14 cellular contexts compared by ENCODE assay signal in the genomic region with DNA sequence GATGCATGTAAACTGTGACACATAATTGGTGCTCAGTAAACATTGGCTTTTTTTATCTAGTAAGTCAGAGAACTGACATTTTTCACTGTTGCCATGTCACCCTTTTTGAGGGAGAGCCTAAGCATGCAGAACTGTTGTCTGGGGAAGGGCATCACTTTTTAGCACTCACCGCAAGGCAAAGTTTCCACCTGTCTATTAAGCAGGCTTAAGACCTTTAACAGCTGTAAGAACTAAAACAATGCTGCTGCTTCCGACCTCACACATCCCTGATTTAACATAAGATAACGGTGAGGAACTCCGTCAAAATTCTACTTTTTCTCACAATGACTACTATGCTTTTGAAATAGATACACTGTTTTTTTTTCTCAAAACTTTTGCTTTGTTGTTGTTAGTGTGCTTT.
"Had no signal": no experiment of that assay in that cellular context is flagged by ENCODE, and none has a peak within 500 bp of the region (broad histone marks: within the 10 kb centered on the region; RNA-seq: fewer than 3 reads in every experiment).

No MANE protein-coding gene starts in this region.

- H3K9me3 Mint-ChIP-seq: activated naive CD4-positive, alpha-beta T cell treated with anti-CD3 and anti-CD28 coated beads for 36 hours; dendritic cell treated with granulocyte-macrophage colony-stimulating factor and Interleukin-4, amounts not matched to agents 40 ng/mL and 50 ng/mL, for 4 days; neural crest cell had no signal

- H3K36me3 ChIP-seq: left lung, ovary, tibial artery had no signal

- H3K36me3 Mint-ChIP-seq: memory B cell had no signal

- H3K9me3 ChIP-seq: body of pancreas, left lung, ovary, tibial artery had no signal

- DNase-seq: activated CD4-positive, alpha-beta T cell treated with anti-CD3 and anti-CD28 coated beads, Interleukin-2, amount 10 ng/mL, durations not matched to agents 7 days and 5 days; activated CD4-positive, CD25-positive, alpha-beta regulatory T cell; activated CD8-positive, alpha-beta memory T cell treated with anti-CD3 and anti-CD28 coated beads for 24 hours; activated naive CD4-positive, alpha-beta T cell treated with anti-CD3 and anti-CD28 coated beads for 36 hours; effector memory CD8-positive, alpha-beta T cell; erythroblast; islet precursor cell; left lung; ovary had no signal

- H3K4me3 ChIP-seq: body of pancreas, left lung, ovary, tibial artery had no signal

- H3K27ac Mint-ChIP-seq: activated CD4-positive, alpha-beta T cell treated with anti-CD3 and anti-CD28 coated beads, Interleukin-2, amount 10 ng/mL, durations not matched to agents 7 days and 5 days; activated naive CD4-positive, alpha-beta T cell treated with anti-CD3 and anti-CD28 coated beads for 36 hours; dendritic cell treated with granulocyte-macrophage colony-stimulating factor and Interleukin-4, amounts not matched to agents 40 ng/mL and 50 ng/mL, for 4 days; effector memory CD8-positive, alpha-beta T cell; memory B cell had no signal

- H3K4me1 ChIP-seq: body of pancreas, left lung, tibial artery had no signal

- H3K4me3 Mint-ChIP-seq: activated CD4-positive, alpha-beta T cell treated with anti-CD3 and anti-CD28 coated beads, Interleukin-2, amount 10 ng/mL, durations not matched to agents 7 days and 5 days; activated naive CD4-positive, alpha-beta T cell treated with anti-CD3 and anti-CD28 coated beads for 36 hours; dendritic cell treated with granulocyte-macrophage colony-stimulating factor and Interleukin-4, amounts not matched to agents 40 ng/mL and 50 ng/mL, for 4 days; effector memory CD8-positive, alpha-beta T cell; memory B cell; neural crest cell had no signal

- H3K4me1 Mint-ChIP-seq: activated CD4-positive, alpha-beta T cell treated with anti-CD3 and anti-CD28 coated beads, Interleukin-2, amount 10 ng/mL, durations not matched to agents 7 days and 5 days; memory B cell had no signal

- H3K27me3 ChIP-seq: body of pancreas, left lung, ovary, tibial artery had no signal

- H3K27me3 Mint-ChIP-seq: activated CD4-positive, alpha-beta T cell treated with anti-CD3 and anti-CD28 coated beads, Interleukin-2, amount 10 ng/mL, durations not matched to agents 7 days and 5 days; dendritic cell treated with granulocyte-macrophage colony-stimulating factor and Interleukin-4, amounts not matched to agents 40 ng/mL and 50 ng/mL, for 4 days; effector memory CD8-positive, alpha-beta T cell; memory B cell had no signal
